In the genomic region with DNA sequence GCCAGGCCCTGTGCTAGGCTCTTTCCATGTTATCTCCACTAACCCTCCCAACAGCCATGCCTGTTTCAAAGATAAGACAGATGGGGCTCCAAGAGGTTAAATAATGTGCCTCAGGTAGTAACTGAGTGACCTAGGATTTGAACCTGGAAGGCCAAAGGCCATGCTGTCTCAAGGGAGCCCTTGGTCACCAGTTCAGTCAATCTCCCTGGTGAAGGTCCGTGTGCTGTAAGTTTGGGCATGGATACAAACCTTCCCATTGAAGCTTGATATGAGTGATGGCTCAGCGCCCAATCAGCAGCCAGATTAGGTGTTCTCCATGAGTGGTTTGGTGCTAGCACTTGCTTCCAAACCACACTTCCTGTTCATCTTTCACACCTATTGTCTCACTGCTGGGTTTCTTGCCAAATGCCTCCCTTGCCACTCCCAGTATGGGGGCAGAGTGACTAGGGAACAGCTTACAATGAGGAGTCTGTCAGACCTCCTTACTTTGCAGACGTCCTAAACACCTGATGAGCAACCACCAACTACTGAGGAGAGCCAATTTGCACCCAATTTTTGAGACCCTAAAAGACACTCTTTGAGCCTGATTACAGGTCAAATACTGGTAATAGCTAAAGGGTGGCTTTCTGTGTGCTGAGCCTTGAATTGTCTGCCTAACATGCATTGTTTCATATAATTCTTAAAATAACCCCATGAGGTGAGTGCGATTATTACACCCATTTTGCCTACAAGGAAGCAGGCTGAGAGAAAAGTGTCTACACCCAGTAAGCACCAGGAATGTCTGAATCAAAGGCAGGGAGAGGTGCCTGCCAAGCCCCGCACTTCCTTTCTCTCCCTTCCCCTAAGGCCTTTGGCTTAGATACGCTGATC, we compare ENCODE assay signal across 1 cellular context.
TF ChIP-seq lines count a peak whose summit lies in the region.

No MANE protein-coding gene starts in this region.

TF ChIP-seq in HepG2, 621 proteins besides CTCF, POLR2A, EP300 and RAD21:
- TF ChIP-seq, protein P1, sequence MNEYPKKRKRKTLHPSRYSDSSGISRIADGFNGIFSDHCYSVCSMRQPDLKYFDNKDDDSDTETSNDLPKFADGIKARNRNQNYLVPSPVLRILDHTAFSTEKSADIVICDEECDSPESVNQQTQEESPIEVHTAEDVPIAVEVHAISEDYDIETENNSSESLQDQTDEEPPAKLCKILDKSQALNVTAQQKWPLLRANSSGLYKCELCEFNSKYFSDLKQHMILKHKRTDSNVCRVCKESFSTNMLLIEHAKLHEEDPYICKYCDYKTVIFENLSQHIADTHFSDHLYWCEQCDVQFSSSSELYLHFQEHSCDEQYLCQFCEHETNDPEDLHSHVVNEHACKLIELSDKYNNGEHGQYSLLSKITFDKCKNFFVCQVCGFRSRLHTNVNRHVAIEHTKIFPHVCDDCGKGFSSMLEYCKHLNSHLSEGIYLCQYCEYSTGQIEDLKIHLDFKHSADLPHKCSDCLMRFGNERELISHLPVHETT (CRISPR knock-in tag; conservative IDR thresholded peaks at IDR 0.05) = no peak
- TF ChIP-seq JUNB (CRISPR knock-in tag; IDR thresholded peaks at IDR 0.05; ENCODE audit: borderline replicate concordance) = no peak
- TF ChIP-seq, protein P2, sequence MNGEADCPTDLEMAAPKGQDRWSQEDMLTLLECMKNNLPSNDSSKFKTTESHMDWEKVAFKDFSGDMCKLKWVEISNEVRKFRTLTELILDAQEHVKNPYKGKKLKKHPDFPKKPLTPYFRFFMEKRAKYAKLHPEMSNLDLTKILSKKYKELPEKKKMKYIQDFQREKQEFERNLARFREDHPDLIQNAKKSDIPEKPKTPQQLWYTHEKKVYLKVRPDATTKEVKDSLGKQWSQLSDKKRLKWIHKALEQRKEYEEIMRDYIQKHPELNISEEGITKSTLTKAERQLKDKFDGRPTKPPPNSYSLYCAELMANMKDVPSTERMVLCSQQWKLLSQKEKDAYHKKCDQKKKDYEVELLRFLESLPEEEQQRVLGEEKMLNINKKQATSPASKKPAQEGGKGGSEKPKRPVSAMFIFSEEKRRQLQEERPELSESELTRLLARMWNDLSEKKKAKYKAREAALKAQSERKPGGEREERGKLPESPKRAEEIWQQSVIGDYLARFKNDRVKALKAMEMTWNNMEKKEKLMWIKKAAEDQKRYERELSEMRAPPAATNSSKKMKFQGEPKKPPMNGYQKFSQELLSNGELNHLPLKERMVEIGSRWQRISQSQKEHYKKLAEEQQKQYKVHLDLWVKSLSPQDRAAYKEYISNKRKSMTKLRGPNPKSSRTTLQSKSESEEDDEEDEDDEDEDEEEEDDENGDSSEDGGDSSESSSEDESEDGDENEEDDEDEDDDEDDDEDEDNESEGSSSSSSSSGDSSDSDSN (CRISPR knock-in tag; IDR thresholded peaks at IDR 0.05) = no peak
- TF ChIP-seq, protein P3, sequence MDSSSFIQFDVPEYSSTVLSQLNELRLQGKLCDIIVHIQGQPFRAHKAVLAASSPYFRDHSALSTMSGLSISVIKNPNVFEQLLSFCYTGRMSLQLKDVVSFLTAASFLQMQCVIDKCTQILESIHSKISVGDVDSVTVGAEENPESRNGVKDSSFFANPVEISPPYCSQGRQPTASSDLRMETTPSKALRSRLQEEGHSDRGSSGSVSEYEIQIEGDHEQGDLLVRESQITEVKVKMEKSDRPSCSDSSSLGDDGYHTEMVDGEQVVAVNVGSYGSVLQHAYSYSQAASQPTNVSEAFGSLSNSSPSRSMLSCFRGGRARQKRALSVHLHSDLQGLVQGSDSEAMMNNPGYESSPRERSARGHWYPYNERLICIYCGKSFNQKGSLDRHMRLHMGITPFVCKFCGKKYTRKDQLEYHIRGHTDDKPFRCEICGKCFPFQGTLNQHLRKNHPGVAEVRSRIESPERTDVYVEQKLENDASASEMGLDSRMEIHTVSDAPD (CRISPR knock-in tag; IDR thresholded peaks at IDR 0.05) = no peak
TF ChIP-seq in HepG2: peak in this region for 0.
